Comparison of ENCODE assay signal across 1 cellular context in genomic region chr9:19748278-19749126, GRCh38.
TF ChIP-seq lines count a peak whose summit lies in the region.

No MANE protein-coding gene starts in this region.

TF ChIP-seq in K562, 482 proteins besides CTCF, POLR2A, EP300 and RAD21 (continued from another document and continues in another):
- TF ChIP-seq THRA (IDR thresholded peaks at IDR 0.05), result no peak
- TF ChIP-seq STAT5A (IDR thresholded peaks at IDR 0.05; ENCODE audit: borderline replicate concordance, low read length), result peak; percentile 93
- no peak for TF ChIP-seq ZNF507 (tag; conservative IDR thresholded peaks at IDR 0.05)
- TF ChIP-seq DACH1 (IDR thresholded peaks at IDR 0.05; ENCODE audit: partially characterized antibody), result peak; percentile 26
- no peak for TF ChIP-seq ZNF133 (CRISPR knock-in tag; IDR thresholded peaks at IDR 0.05)
- no peak for TF ChIP-seq HMBOX1 (IDR thresholded peaks at IDR 0.05)
- peak; percentile 91 to 92 for TF ChIP-seq TRIM24 (IDR thresholded peaks at IDR 0.05)
- TF ChIP-seq RFX7 (CRISPR knock-in tag; IDR thresholded peaks at IDR 0.05), result no peak
- TF ChIP-seq CREB1 (IDR thresholded peaks at IDR 0.05), result no peak
- no peak for TF ChIP-seq CREB1 (CRISPR knock-in tag; IDR thresholded peaks at IDR 0.05)
- TF ChIP-seq ZNF324 (CRISPR knock-in tag; IDR thresholded peaks at IDR 0.05), result no peak
- no peak for TF ChIP-seq KLF13 (tag; IDR thresholded peaks at IDR 0.05; ENCODE audit: borderline replicate concordance, low read depth)
- TF ChIP-seq PRPF4 (IDR thresholded peaks at IDR 0.05; ENCODE audit: insufficient read depth, low read depth, low read length, poor library complexity, severe bottlenecking), result no peak
- TF ChIP-seq ARNT (IDR thresholded peaks at IDR 0.05), result peak; percentile 58 to 100; a peak in 2 of 4 replicates
- no peak for TF ChIP-seq ZBTB7A (IDR thresholded peaks at IDR 0.05; ENCODE audit: borderline replicate concordance, control insufficient read depth, low read depth, low read length)
- peak; percentile 12 to 30 for TF ChIP-seq NCOA2 (IDR thresholded peaks at IDR 0.05; ENCODE audit: partially characterized antibody in 2 of 2)
- no peak for TF ChIP-seq RREB1 (CRISPR knock-in tag; IDR thresholded peaks at IDR 0.05)
- TF ChIP-seq SOX6 (IDR thresholded peaks at IDR 0.05), result peak; percentile 94
- TF ChIP-seq ZNF124 (CRISPR knock-in tag; IDR thresholded peaks at IDR 0.05), result no peak
- no peak for TF ChIP-seq POU5F1 (IDR thresholded peaks at IDR 0.05; ENCODE audit: borderline replicate concordance, low read depth, low read length, partially characterized antibody)
- no peak for TF ChIP-seq REST (CRISPR knock-in tag; IDR thresholded peaks at IDR 0.05; ENCODE audit: low read depth)
- TF ChIP-seq ZSCAN29 (IDR thresholded peaks at IDR 0.05), result no peak
- peak; percentile 82 for TF ChIP-seq KLF16 (IDR thresholded peaks at IDR 0.05)
- no peak for TF ChIP-seq MCM2 (IDR thresholded peaks at IDR 0.05; ENCODE audit: low read depth)
- TF ChIP-seq LCOR (CRISPR knock-in tag; IDR thresholded peaks at IDR 0.05), result peak; percentile 59; the same call in 1 of the 2 replicates
- TF ChIP-seq ZNF175 (CRISPR knock-in tag; IDR thresholded peaks at IDR 0.05; ENCODE audit: low read depth), result 0 out of 2 replicates have a peak, but pooled peaks have one; percentile 34
- TF ChIP-seq MAFK (IDR thresholded peaks at IDR 0.05; ENCODE audit: low read length), result peak; percentile 87
- TF ChIP-seq HEY1 (CRISPR knock-in tag; IDR thresholded peaks at IDR 0.05; ENCODE audit: borderline replicate concordance), result no peak
- no peak for TF ChIP-seq KDM2B (CRISPR knock-in tag; IDR thresholded peaks at IDR 0.05)
- TF ChIP-seq ZNF354B (CRISPR knock-in tag; IDR thresholded peaks at IDR 0.05), result no peak
- TF ChIP-seq MTA2 (IDR thresholded peaks at IDR 0.05; ENCODE audit: low read depth), result peak; percentile 62
- peak; percentile 78 for TF ChIP-seq FOXM1 (IDR thresholded peaks at IDR 0.05; ENCODE audit: low read depth)
- no peak for TF ChIP-seq FOXM1 (CRISPR knock-in tag; IDR thresholded peaks at IDR 0.05; ENCODE audit: low read depth)
- TF ChIP-seq DMBX1 (CRISPR knock-in tag; IDR thresholded peaks at IDR 0.05; ENCODE audit: borderline replicate concordance), result peak; percentile 49; the same call in 1 of the 2 replicates
- TF ChIP-seq MLLT1 (IDR thresholded peaks at IDR 0.05), result no peak
- no peak for TF ChIP-seq HNRNPLL (IDR thresholded peaks at IDR 0.05; ENCODE audit: low read depth, low read length, poor library complexity, severe bottlenecking)
- TF ChIP-seq TBL1XR1 (IDR thresholded peaks at IDR 0.05; ENCODE audit: low read length in 2 of 2), result peak in 1 of 2 experiments; percentile 66; a peak in 2 of 4 replicates
- TF ChIP-seq NUFIP1 (IDR thresholded peaks at IDR 0.05; ENCODE audit: partially characterized antibody), result no peak
- TF ChIP-seq CEBPZ (IDR thresholded peaks at IDR 0.05; ENCODE audit: borderline replicate concordance, low read depth, low read length), result no peak
- TF ChIP-seq ARID2 (IDR thresholded peaks at IDR 0.05), result no peak
- TF ChIP-seq ETV5 (CRISPR knock-in tag; IDR thresholded peaks at IDR 0.05; ENCODE audit: low read depth), result peak; percentile 94
- TF ChIP-seq C11orf30 (IDR thresholded peaks at IDR 0.05; ENCODE audit: low read depth), result peak; percentile 96
- TF ChIP-seq CHCHD3 (CRISPR knock-in tag; IDR thresholded peaks at IDR 0.05), result no peak
- TF ChIP-seq ZNF561 (CRISPR knock-in tag; conservative IDR thresholded peaks at IDR 0.05), result no peak
- peak; percentile 69; the same call in 1 of the 2 replicates for TF ChIP-seq PML (IDR thresholded peaks at IDR 0.05; ENCODE audit: low read length)
- no peak for TF ChIP-seq HNRNPL (IDR thresholded peaks at IDR 0.05; ENCODE audit: low read depth, low read length)
- no peak for TF ChIP-seq ZFP1 (CRISPR knock-in tag; IDR thresholded peaks at IDR 0.05)
- TF ChIP-seq ZMIZ1 (IDR thresholded peaks at IDR 0.05; ENCODE audit: low read depth in 2 of 2, low read length in 2 of 2), result peak in 1 of 2 experiments; percentile 85; a peak in 2 of 4 replicates
